Comparison of ENCODE assay signal across 10 cellular contexts in the genomic region with DNA sequence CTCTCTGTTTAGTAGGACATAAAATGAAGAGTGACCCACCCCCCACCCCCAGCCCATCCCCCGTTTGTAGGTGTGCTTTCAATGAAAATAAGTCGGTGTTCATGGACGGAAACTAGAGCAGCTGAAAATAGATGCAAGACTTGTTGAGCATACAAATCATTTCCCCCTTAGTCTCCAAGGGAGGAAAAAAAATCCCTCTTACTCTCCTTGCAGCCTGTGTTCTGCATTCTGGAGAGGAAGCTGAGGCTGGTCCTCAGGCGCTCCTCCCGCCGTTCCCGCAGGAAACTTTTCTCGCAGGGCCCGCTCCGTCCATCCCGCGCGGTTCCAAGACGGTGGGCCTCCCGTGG.
DNase-seq lines count a peak whose midpoint lies in the region; ATAC-seq and TF ChIP-seq lines count a peak whose summit lies in the region.
"Had no signal": no experiment of that assay in that cellular context is flagged by ENCODE, and none has a peak within 500 bp of the region (broad histone marks: within the 10 kb centered on the region; RNA-seq: fewer than 3 reads in every experiment).

No MANE protein-coding gene starts in this region.

- H3K4me1 ChIP-seq in right lobe of liver = peaks cover 0 to 7% (median 0%) of the 10 kb centered on the region in 4 donors
- no peaks in the 10 kb centered on the region for H3K4me1 ChIP-seq in thymus (ENCODE audit: control insufficient read depth, insufficient read depth, low read length)

- TF ChIP-seq POLR2A in right lobe of liver (IDR thresholded peaks at IDR 0.05) = no peak

- TF ChIP-seq CTCF in brain microvascular endothelial cell (IDR thresholded peaks at IDR 0.05; ENCODE audit: low read depth, low read length, missing control alignments) = no peak
- TF ChIP-seq CTCF in right lobe of liver (IDR thresholded peaks at IDR 0.05) = no peak

- H3K9me3 ChIP-seq in right lobe of liver = no peaks in the 10 kb centered on the region
- H3K9me3 ChIP-seq in thymus (ENCODE audit: control insufficient read depth) = no peaks in the 10 kb centered on the region

- peaks cover 4% of the 10 kb centered on the region for H3K27me3 ChIP-seq in brain microvascular endothelial cell (replicated peaks)
- H3K27me3 ChIP-seq in right lobe of liver = peaks cover 0 to 4% of the 10 kb centered on the region in 2 donors
- peaks cover 24% of the 10 kb centered on the region for H3K27me3 ChIP-seq in thymus (ENCODE audit: control insufficient read depth, insufficient read depth)

- H3K27ac ChIP-seq in brain microvascular endothelial cell (no peak overlapping the region), right lobe of liver (no peak overlapping the region), thymus (ENCODE audit: low read depth) (no peak overlapping the region)
- H3K27ac ChIP-seq: 22Rv1 had no signal

- DNase-seq in DMS53 treated with DMSO at 0.1 percent for 48 hours (lab: John Stamatoyannopoulos, UW; ENCODE audit: unreplicated experiment) (peak; percentile 43), DMS53 (lab: John Stamatoyannopoulos, UW) (no peak), brain microvascular endothelial cell (no peak), right lobe of liver (no peak), nucleus accumbens (lab: John Stamatoyannopoulos, UW) (no peak)
- DNase-seq: Karpas-422 had no signal

- no peaks in the 10 kb centered on the region for H3K36me3 ChIP-seq in brain microvascular endothelial cell (replicated peaks)
- no peaks in the 10 kb centered on the region for H3K36me3 ChIP-seq in right lobe of liver
- no peaks in the 10 kb centered on the region for H3K36me3 ChIP-seq in thymus (ENCODE audit: control insufficient read depth, insufficient read depth)

- in situ Hi-C loops in brain microvascular endothelial cell (cut with HindIII; ENCODE audit: low pct_ligation_motif_present, low sequenced_read_pairs) = no loop called here

- H3K4me3 ChIP-seq in brain microvascular endothelial cell (ENCODE audit: low read depth, low read length) (peak overlapping the region; percentile 76), right lobe of liver (peak overlapping the region; percentile 33 to 57 (median 36)), thymus (ENCODE audit: low read length) (peak overlapping the region; percentile 41)

- no peak for ATAC-seq in right lobe of liver
- no peak for ATAC-seq in GM21381 (IDR thresholded peaks at IDR 0.05; ENCODE audit: unreplicated experiment)
- ATAC-seq in HG03280 (IDR thresholded peaks at IDR 0.05; ENCODE audit: unreplicated experiment) = no peak

- intact Hi-C loops in right lobe of liver (cut with DNase I) = no loop called here

- 6% methylated on average over 11 of the region's 15 CpGs for WGBS in right lobe of liver (ENCODE audit: insufficient coverage, low coverage, low lambda C conversion rate, missing lambda C conversion rate)
- WGBS in thymus = 2% methylated on average over 15 of the region's 15 CpGs
